8 cellular contexts compared by ENCODE assay signal in genomic region chr3:15097889-15098288, GRCh38. TPM values are rescaled to one million over a fixed set of nuclear protein-coding genes. Genes with fewer than 3 reads are reported as not detected.
A peak's percentile ranks its signal among the peaks of the same experiment; 100 is the strongest.
DNase-seq lines count a peak whose midpoint lies in the region; ATAC-seq, FAIRE-seq and TF ChIP-seq lines count a peak whose summit lies in the region.

No MANE protein-coding gene starts in this region.

- FAIRE-seq in kidney (lab: Jason Lieb, UNC): no peak

- TF ChIP-seq CTCF in Loucy (conservative IDR thresholded peaks at IDR 0.05; ENCODE audit: low read length): no peak
- TF ChIP-seq CTCF in kidney (IDR thresholded peaks at IDR 0.05; ENCODE audit: borderline replicate concordance, extremely low read depth, insufficient read depth): no peak

- no peaks in the 10 kb centered on the region for H3K27me3 ChIP-seq in BLaER1
- H3K27me3 ChIP-seq in Loucy (ENCODE audit: insufficient read depth, low read length, poor library complexity, severe bottlenecking): no peaks in the 10 kb centered on the region
- H3K27me3 ChIP-seq in stomach smooth muscle (ENCODE audit: control insufficient read depth in 1 of 2, insufficient read depth in 2 of 2, low read length in 2 of 2): no peaks in the 10 kb centered on the region

- H2AFZ ChIP-seq in Loucy (ENCODE audit: low read length): no peak overlapping the region

- H3K4me1 ChIP-seq in BLaER1 (peaks cover 39% of the 10 kb centered on the region), Loucy (ENCODE audit: insufficient read depth, low read length, poor library complexity, severe bottlenecking) (peaks cover 12% of the 10 kb centered on the region), kidney (ENCODE audit: control insufficient read depth in 1 of 2, insufficient read depth in 1 of 2, low read depth in 1 of 2, low read length in 2 of 2) (peaks cover 0 to 15% of the 10 kb centered on the region in 2 donors), stomach smooth muscle (ENCODE audit: control insufficient read depth, insufficient read depth, low read length) (peaks cover 21% of the 10 kb centered on the region)

- no peaks in the 10 kb centered on the region for H3K9me3 Mint-ChIP-seq in activated T-helper 17 cell treated with anti-CD3 and anti-CD28 coated beads, Interleukin-2, amount 50 U/mL, for 72 hours

- no peak overlapping the region for H3K27ac ChIP-seq in BLaER1
- H3K27ac ChIP-seq in kidney (ENCODE audit: low read depth in 2 of 2, low read length in 2 of 2): no peak overlapping the region
- H3K27ac ChIP-seq in stomach smooth muscle (ENCODE audit: low read length): no peak overlapping the region

- H3K4me2 ChIP-seq in BLaER1: peak overlapping the region; percentile 80
- peak overlapping the region; percentile 82 for H3K4me2 ChIP-seq in Loucy (ENCODE audit: low read depth, low read length, poor library complexity, severe bottlenecking)

- H3K36me3 Mint-ChIP-seq in activated T-helper 17 cell treated with anti-CD3 and anti-CD28 coated beads, Interleukin-2, amount 50 U/mL, for 72 hours (ENCODE audit: low read depth): peaks cover 59% of the 10 kb centered on the region

- H3K4me1 Mint-ChIP-seq in activated T-helper 17 cell treated with anti-CD3 and anti-CD28 coated beads, Interleukin-2, amount 50 U/mL, for 72 hours: peaks cover 12% of the 10 kb centered on the region

- H3K4me3 Mint-ChIP-seq in activated T-helper 17 cell treated with anti-CD3 and anti-CD28 coated beads, Interleukin-2, amount 50 U/mL, for 72 hours: peak overlapping the region; percentile 92

- H3K9me3 ChIP-seq in BLaER1 (no peaks in the 10 kb centered on the region), Loucy (ENCODE audit: insufficient read depth, low read depth, low read length) (no peaks in the 10 kb centered on the region), kidney (ENCODE audit: control insufficient read depth in 1 of 2, low read length in 2 of 2) (no peaks in the 10 kb centered on the region), stomach smooth muscle (ENCODE audit: control insufficient read depth in 2 of 2, low read length in 2 of 2) (no peaks in the 10 kb centered on the region)

- H3K4me3 ChIP-seq in BLaER1 (peak overlapping the region; percentile 87), Loucy (ENCODE audit: low read length, poor library complexity, severe bottlenecking) (peak overlapping the region; percentile 89), kidney (ENCODE audit: low read length in 2 of 2) (peak overlapping the region; percentile 93 to 99), stomach smooth muscle (ENCODE audit: low read length in 2 of 2) (peak overlapping the region; percentile 99)

- H3K9me2 ChIP-seq in Loucy (replicated peaks; ENCODE audit: low read depth, low read length): no peaks in the 10 kb centered on the region

- H3K9ac ChIP-seq in BLaER1: peak overlapping the region; percentile 87
- H3K9ac ChIP-seq in Loucy (ENCODE audit: low read depth, low read length, poor library complexity, severe bottlenecking): peak overlapping the region; percentile 86
- peak overlapping the region in 1 of 2 donors; percentile 14 for H3K9ac ChIP-seq in kidney (ENCODE audit: low read length in 2 of 2)
- peak overlapping the region; percentile 86 to 93 for H3K9ac ChIP-seq in stomach smooth muscle (ENCODE audit: low read length in 2 of 2)

- H3F3A ChIP-seq in Loucy (ENCODE audit: low read depth): no peaks in the 10 kb centered on the region

- H3K27ac Mint-ChIP-seq in activated T-helper 17 cell treated with anti-CD3 and anti-CD28 coated beads, Interleukin-2, amount 50 U/mL, for 72 hours: peak overlapping the region; percentile 96

- DNase-seq in kidney: no peak
- DNase-seq in epidermal melanocyte (ENCODE audit: insufficient read length, low spot score): no peak

- H3K36me3 ChIP-seq in BLaER1 (peaks cover 33% of the 10 kb centered on the region), Loucy (ENCODE audit: insufficient read depth, low read length) (peaks cover 18% of the 10 kb centered on the region; the same call in 1 of the 2 replicates), kidney (ENCODE audit: control insufficient read depth in 1 of 2, insufficient read depth in 2 of 2, low read length in 2 of 2) (peaks cover 18 to 26% of the 10 kb centered on the region in 2 donors), stomach smooth muscle (ENCODE audit: control insufficient read depth in 2 of 2, insufficient read depth in 2 of 2, low read length in 2 of 2) (peaks cover 19 to 23% of the 10 kb centered on the region in 2 donors)

- intact Hi-C loops in kidney (cut with DNase I): no loop called here

- peaks cover 19% of the 10 kb centered on the region for H3K79me2 ChIP-seq in Loucy (ENCODE audit: insufficient read depth, low read length)

- H4K20me1 ChIP-seq in BLaER1 (peaks cover 15% of the 10 kb centered on the region), Loucy (ENCODE audit: insufficient read depth, low read length, poor library complexity, severe bottlenecking) (peaks cover 4% of the 10 kb centered on the region)

- no peaks in the 10 kb centered on the region for H3K27me3 Mint-ChIP-seq in activated T-helper 17 cell treated with anti-CD3 and anti-CD28 coated beads, Interleukin-2, amount 50 U/mL, for 72 hours

- peak; percentile 4 for ATAC-seq in activated T-helper 17 cell treated with anti-CD3 and anti-CD28 coated beads, Interleukin-2, amount 50 U/mL, for 72 hours (replicated peaks)
- no peak for ATAC-seq in GM21423 (IDR thresholded peaks at IDR 0.05; ENCODE audit: unreplicated experiment)
- ATAC-seq in HG03135 (IDR thresholded peaks at IDR 0.05; ENCODE audit: unreplicated experiment): no peak

RNA-seq across cellular contexts. Expression of gene RBSN, which starts 1.1 kb away (rescaled TPM):
- total RNA-seq in activated T-helper 17 cell treated with anti-CD3 and anti-CD28 coated beads, Interleukin-2, amount 50 U/mL, for 72 hours: 10 to 100 TPM; 15.9 to 19.0 TPM
- 24.0 TPM for total RNA-seq in kidney
- 5.7 TPM for polyA plus RNA-seq in kidney (ENCODE audit: insufficient read depth, low read depth, low replicate concordance)

RNA-seq across cellular contexts. Expression of gene MRPS25, which starts 32.8 kb away (rescaled TPM):
- 10 to 100 TPM; 43.7 to 80.5 TPM for total RNA-seq in activated T-helper 17 cell treated with anti-CD3 and anti-CD28 coated beads, Interleukin-2, amount 50 U/mL, for 72 hours
- total RNA-seq in kidney: 57.2 TPM
- 89.2 TPM for polyA plus RNA-seq in kidney (ENCODE audit: insufficient read depth, low read depth, low replicate concordance)
